8 cellular contexts compared by ENCODE assay signal in the genomic region with DNA sequence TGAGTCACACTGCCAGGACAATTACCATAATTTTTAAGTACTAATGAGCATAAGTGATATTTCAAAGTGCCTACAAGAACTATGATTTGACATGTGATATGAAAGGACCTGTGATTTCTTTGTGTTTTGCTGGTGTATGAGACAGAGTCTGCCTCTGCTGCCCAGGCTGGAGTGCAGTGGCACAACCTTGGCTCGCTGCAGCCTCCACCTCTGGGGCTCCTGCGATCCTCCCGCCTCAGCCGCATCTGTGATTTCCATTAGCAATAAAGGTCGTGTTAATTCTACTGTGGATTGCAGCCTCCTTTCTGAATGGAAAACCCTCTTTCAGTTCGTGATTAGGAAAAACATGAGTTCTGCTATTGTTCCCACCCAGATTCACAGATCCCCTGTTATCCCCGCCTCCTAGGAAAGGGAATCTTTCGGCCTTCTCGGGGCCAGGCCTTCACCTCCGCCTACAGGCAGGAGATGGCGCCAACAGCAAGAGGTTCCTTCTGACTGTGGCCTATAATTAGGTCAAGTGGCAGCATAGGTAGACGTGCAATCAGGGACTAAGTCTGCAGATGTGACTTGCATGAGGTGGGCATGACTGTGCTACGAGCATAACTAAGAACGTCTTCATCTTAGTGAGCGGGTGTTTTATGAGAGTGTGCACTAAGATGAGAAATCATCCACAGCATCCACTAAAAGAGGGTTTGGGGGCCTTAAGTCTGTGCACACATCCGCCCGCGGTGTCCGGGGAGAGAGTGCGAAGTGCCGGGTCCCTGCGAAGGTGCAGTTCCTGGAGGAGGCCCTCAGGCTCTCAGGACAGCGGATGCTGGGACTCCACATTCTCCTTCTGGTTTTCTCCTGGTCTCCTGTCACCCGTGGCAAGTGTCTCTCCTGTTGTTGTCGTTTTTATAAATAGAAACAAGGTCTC. TPM values are rescaled to one million over a fixed set of nuclear protein-coding genes. Genes with fewer than 3 reads are reported as not detected.
DNase-seq lines count a peak whose midpoint lies in the region.

No MANE protein-coding gene starts in this region.

- no peaks in the 10 kb centered on the region for H3K36me3 ChIP-seq in adipocyte (ENCODE audit: control insufficient read depth, insufficient read depth, low read length, severe bottlenecking)

- peaks cover 0 to 3% (median 0%) of the 10 kb centered on the region in 3 donors for H3K36me3 Mint-ChIP-seq in immature natural killer cell

- H3K9ac ChIP-seq in adipocyte (ENCODE audit: low read length) = no peak overlapping the region

- peaks cover 3% of the 10 kb centered on the region for H3K27me3 ChIP-seq in adipocyte (replicated peaks; ENCODE audit: control insufficient read depth, insufficient read depth, low read length)

- H3K27me3 Mint-ChIP-seq in immature natural killer cell (ENCODE audit: low read depth in 3 of 3) = peaks cover 2 to 13% (median 7%) of the 10 kb centered on the region in 3 donors

- H3K4me1 Mint-ChIP-seq in immature natural killer cell = peaks cover 25 to 42% of the 10 kb centered on the region in 2 donors

- peak overlapping the region; percentile 65 to 96 (median 72) for H3K4me3 Mint-ChIP-seq in immature natural killer cell

- no peaks in the 10 kb centered on the region for H3K9me3 ChIP-seq in adipocyte (ENCODE audit: control insufficient read depth, low read length)

- no peak overlapping the region for H3K4me3 ChIP-seq in adipocyte (ENCODE audit: low read length)

- no peaks in the 10 kb centered on the region for H3K9me3 Mint-ChIP-seq in immature natural killer cell

- peak overlapping the region; percentile 32 to 96 (median 82) for H3K27ac Mint-ChIP-seq in immature natural killer cell

- no peaks in the 10 kb centered on the region for H3K4me1 ChIP-seq in adipocyte (ENCODE audit: control insufficient read depth, insufficient read depth, low read length)

- DNase-seq in GM03348 (ENCODE audit: low spot score) (peak; percentile 69), HCEC 1CT (peak; percentile 65), NCI-H226 (peak; percentile 66), adipocyte (ENCODE audit: low read depth) (peak; percentile 81), immature natural killer cell (peak; percentile 56 to 74 (median 68)), superior temporal gyrus (ENCODE audit: extremely low spot score) (peak; percentile 41), NCI-H2171 (lab: John Stamatoyannopoulos, UW) (no peak), NCI-H187 treated with DMSO at 0.1 percent for 48 hours (lab: John Stamatoyannopoulos, UW) (no peak)

RNA-seq across cellular contexts. Expression of gene TRIM7, which starts 23.1 kb away (rescaled TPM):
- under 1 TPM in 1 of 3 donors, not detected in 2; 0.50 TPM for polyA plus RNA-seq in immature natural killer cell

RNA-seq across cellular contexts. Expression of gene OR2V2, which starts 34.5 kb away (rescaled TPM):
- polyA plus RNA-seq in immature natural killer cell = not detected

RNA-seq across cellular contexts. Expression of gene TRIM41, which starts 41.2 kb away (rescaled TPM):
- 1 to 10 TPM in 2 of 3 donors, under 1 TPM in 1; 0.80 to 2.3 (median 1.7) TPM for polyA plus RNA-seq in immature natural killer cell

RNA-seq across cellular contexts. Expression of gene OR2V1, which starts 50.9 kb away (rescaled TPM):
- not detected for polyA plus RNA-seq in immature natural killer cell

Comparison
In these comparisons a context has a peak if more than half of its experiments do, and no peak if none do; other contexts are left out.
1. DNase-seq: peak in GM03348 (single experiment), HCEC 1CT (single experiment), NCI-H226 (single experiment), adipocyte (single experiment), immature natural killer cell (3 of 3) and superior temporal gyrus (single experiment); none in NCI-H2171 (single experiment) and NCI-H187 treated with DMSO at 0.1 percent for 48 hours (single experiment).